9 cellular contexts compared by ENCODE assay signal in genomic region chr12:44847888-44848770, GRCh38. TPM values are rescaled to one million over a fixed set of nuclear protein-coding genes. Genes with fewer than 3 reads are reported as not detected.
DNase-seq lines count a peak whose midpoint lies in the region; ATAC-seq and TF ChIP-seq lines count a peak whose summit lies in the region.
"Had no signal": no experiment of that assay in that cellular context is flagged by ENCODE, and none has a peak within 500 bp of the region (broad histone marks: within the 10 kb centered on the region; RNA-seq: fewer than 3 reads in every experiment).

No MANE protein-coding gene starts in this region.

- H3K9ac ChIP-seq in neuronal stem cell (ENCODE audit: low read depth, low read length, poor library complexity) = no peak overlapping the region

- intact Hi-C loops in activated CD4-positive, alpha-beta T cell treated with anti-CD3 and anti-CD28 coated beads, Interleukin-2, amount 10 ng/mL, durations not matched to agents 24 days and 14 days (cut with micrococcal nuclease) = loop anchor here (1.0 to 10.0 kb wide), 5 partner anchors 10 to 877 kb away; partner anchors contain the start of gene ARID2
- intact Hi-C loops in A673 (cut with micrococcal nuclease; ENCODE audit: unreplicated experiment) = no loop called here
- intact Hi-C loops in adrenal gland (cut with DNase I) = no loop called here
- intact Hi-C loops in psoas muscle (cut with DNase I) = no loop called here

- H3K79me1 ChIP-seq in neuronal stem cell (ENCODE audit: low read depth, low read length) = peaks cover 2% of the 10 kb centered on the region

- POLR2A ChIA-PET in A673 (lab: Charles Lee; ENCODE audit: low non-redundant PET) = no interaction called here

- no peaks in the 10 kb centered on the region for H3K9me3 ChIP-seq in neuronal stem cell (replicated peaks in 1 of 2; ENCODE audit: control insufficient read depth in 2 of 2, insufficient read depth in 1 of 2, low read depth in 1 of 2, low read length in 2 of 2)
- no peaks in the 10 kb centered on the region for H3K9me3 ChIP-seq in A673 (ENCODE audit: low read depth, low read length, poor library complexity, severe bottlenecking)
- H3K9me3 ChIP-seq in adrenal gland (replicated peaks in 1 of 3) = no peaks in the 10 kb centered on the region
- H3K9me3 ChIP-seq in psoas muscle = no peaks in the 10 kb centered on the region

- no peak overlapping the region for H2AFZ ChIP-seq in neuronal stem cell (ENCODE audit: low read length)

- H3K9me3 Mint-ChIP-seq in activated CD4-positive, alpha-beta T cell treated with anti-CD3 and anti-CD28 coated beads, Interleukin-2, amount 10 ng/mL, durations not matched to agents 24 days and 14 days = no peaks in the 10 kb centered on the region

- peak overlapping the region; percentile 74 for H3K4me3 Mint-ChIP-seq in activated CD4-positive, alpha-beta T cell treated with anti-CD3 and anti-CD28 coated beads, Interleukin-2, amount 10 ng/mL, durations not matched to agents 24 days and 14 days

- H3K4me3 ChIP-seq in neuronal stem cell (ENCODE audit: low read length in 2 of 2) (no peak overlapping the region), A673 (ENCODE audit: low read depth, low read length, poor library complexity, severe bottlenecking) (no peak overlapping the region), adrenal gland (no peak overlapping the region), psoas muscle (no peak overlapping the region)

- ATAC-seq in GM18870 (IDR thresholded peaks at IDR 0.05; ENCODE audit: unreplicated experiment) = peak; percentile 91
- peak; percentile 76 for ATAC-seq in HG02981 (IDR thresholded peaks at IDR 0.05; ENCODE audit: unreplicated experiment)
- no peak for ATAC-seq in psoas muscle

- no peak overlapping the region for H2BK5ac ChIP-seq in neuronal stem cell (ENCODE audit: low read length)

- H4K91ac ChIP-seq in neuronal stem cell (ENCODE audit: low read depth, low read length, poor library complexity) = no peak overlapping the region

- CTCF ChIA-PET in A673 (lab: Charles Lee) = no interaction called here

- no peak overlapping the region for H3K14ac ChIP-seq in neuronal stem cell (ENCODE audit: low read length)

- no peak overlapping the region for H4K8ac ChIP-seq in neuronal stem cell (ENCODE audit: low read depth, low read length)

- no CpG with 5 or more reads among the region's 6 CpGs for WGBS in neuronal stem cell (ENCODE audit: extremely low coverage in 2 of 2, insufficient read length in 2 of 2, insufficient replicate concordance in 1 of 2), 2 donors
- WGBS in adrenal gland, 4 donors = 60 to 78% (median 67%) methylated on average over 6 of the region's 6 CpGs
- WGBS in psoas muscle, 3 donors = 66 to 79% (median 68%) methylated on average over 6 of the region's 6 CpGs

- DNase-seq in activated CD4-positive, alpha-beta T cell treated with anti-CD3 and anti-CD28 coated beads, Interleukin-2, amount 10 ng/mL, durations not matched to agents 24 days and 14 days = peak; percentile 89
- no peak for DNase-seq in neuronal stem cell (ENCODE audit: low spot score)
- no peak for DNase-seq in NCI-H128 (lab: John Stamatoyannopoulos, UW; ENCODE audit: unreplicated experiment)
- no peak for DNase-seq in A673 (ENCODE audit: low spot score)
- DNase-seq in adrenal gland = no peak
- DNase-seq in psoas muscle = no peak

- no peak overlapping the region for H3K23ac ChIP-seq in neuronal stem cell (ENCODE audit: low read depth, low read length, poor library complexity)

- peak overlapping the region; percentile 96 for H3K27ac Mint-ChIP-seq in activated CD4-positive, alpha-beta T cell treated with anti-CD3 and anti-CD28 coated beads, Interleukin-2, amount 10 ng/mL, durations not matched to agents 24 days and 14 days

- no peaks in the 10 kb centered on the region for H3K27me3 ChIP-seq in neuronal stem cell (ENCODE audit: control insufficient read depth in 3 of 3, insufficient read depth in 3 of 3, low read depth in 1 of 3, low read length in 3 of 3)
- H3K27me3 ChIP-seq in A673 (replicated peaks; ENCODE audit: insufficient read depth, low read depth, low read length, poor library complexity) = no peaks in the 10 kb centered on the region
- no peaks in the 10 kb centered on the region for H3K27me3 ChIP-seq in adrenal gland
- peaks cover 0 to 2% (median 0%) of the 10 kb centered on the region in 3 donors for H3K27me3 ChIP-seq in psoas muscle (ENCODE audit: insufficient read depth in 3 of 3, low read length in 2 of 3)

- no peak for TF ChIP-seq CTCF in A673 (conservative IDR thresholded peaks at IDR 0.05; ENCODE audit: low read depth, low read length)
- TF ChIP-seq CTCF in adrenal gland (IDR thresholded peaks at IDR 0.05) = no peak
- no peak for TF ChIP-seq CTCF in psoas muscle (IDR thresholded peaks at IDR 0.05)

- H3K36me3 ChIP-seq in neuronal stem cell (replicated peaks in 1 of 2; ENCODE audit: control insufficient read depth in 2 of 2, insufficient read depth in 2 of 2, low read length in 2 of 2) (peaks cover 0 to 5% of the 10 kb centered on the region in 2 donors), A673 (ENCODE audit: insufficient read depth, low read length, poor library complexity, severe bottlenecking) (peaks cover 3% of the 10 kb centered on the region), adrenal gland (replicated peaks in 1 of 2) (no peaks in the 10 kb centered on the region), psoas muscle (ENCODE audit: insufficient read depth in 1 of 2, low read depth in 1 of 2) (no peaks in the 10 kb centered on the region)

- no peak overlapping the region for H3K27ac ChIP-seq in neuronal stem cell (replicated peaks; ENCODE audit: low read length)
- H3K27ac ChIP-seq in A673 (ENCODE audit: low read depth, low read length, poor library complexity, severe bottlenecking) = no peak overlapping the region
- no peak overlapping the region for H3K27ac ChIP-seq in adrenal gland
- H3K27ac ChIP-seq in psoas muscle = no peak overlapping the region

- H3K4ac ChIP-seq in neuronal stem cell (ENCODE audit: low read length) = no peak overlapping the region

- no peak overlapping the region for H2BK15ac ChIP-seq in neuronal stem cell (ENCODE audit: low read length)

- BruUV-seq in A673 (replicated peaks; lab: Mats Ljungman, UMichigan) = no TSS peak

- TF ChIP-seq POLR2A in adrenal gland (IDR thresholded peaks at IDR 0.05) = no peak

- no peak overlapping the region for H2AK5ac ChIP-seq in neuronal stem cell (ENCODE audit: low read depth, low read length)

- H3K18ac ChIP-seq in neuronal stem cell (ENCODE audit: low read length) = peak overlapping the region; percentile 9

- no peaks in the 10 kb centered on the region for H3K27me3 Mint-ChIP-seq in activated CD4-positive, alpha-beta T cell treated with anti-CD3 and anti-CD28 coated beads, Interleukin-2, amount 10 ng/mL, durations not matched to agents 24 days and 14 days

- peaks cover 10% of the 10 kb centered on the region in 2 donors for H3K4me1 ChIP-seq in neuronal stem cell (ENCODE audit: control insufficient read depth in 2 of 2, insufficient read depth in 1 of 2, low read depth in 1 of 2, low read length in 2 of 2)
- H3K4me1 ChIP-seq in A673 (ENCODE audit: insufficient read depth, low read length, poor library complexity, severe bottlenecking) = peaks cover 79% of the 10 kb centered on the region
- H3K4me1 ChIP-seq in adrenal gland (replicated peaks in 1 of 2) = no peaks in the 10 kb centered on the region
- H3K4me1 ChIP-seq in psoas muscle = no peaks in the 10 kb centered on the region

- peaks cover 55% of the 10 kb centered on the region for H3K4me1 Mint-ChIP-seq in activated CD4-positive, alpha-beta T cell treated with anti-CD3 and anti-CD28 coated beads, Interleukin-2, amount 10 ng/mL, durations not matched to agents 24 days and 14 days

- H2BK120ac ChIP-seq in neuronal stem cell (ENCODE audit: low read depth, low read length) = no peak overlapping the region

- H3K36me3 Mint-ChIP-seq in activated CD4-positive, alpha-beta T cell treated with anti-CD3 and anti-CD28 coated beads, Interleukin-2, amount 10 ng/mL, durations not matched to agents 24 days and 14 days (ENCODE audit: low read depth) = peaks cover 5% of the 10 kb centered on the region

- no peak overlapping the region for H2BK12ac ChIP-seq in neuronal stem cell (ENCODE audit: low read length)

- no peak overlapping the region for H3K4me2 ChIP-seq in neuronal stem cell (ENCODE audit: insufficient read depth, low read length, poor library complexity, severe bottlenecking)

RNA-seq across cellular contexts. Expression of gene NELL2, which starts 28.0 kb away (rescaled TPM):
- 20.0 and 27.5 TPM in 2 replicates for total RNA-seq in activated CD4-positive, alpha-beta T cell treated with anti-CD3 and anti-CD28 coated beads, Interleukin-2, amount 10 ng/mL, durations not matched to agents 24 days and 14 days
- polyA plus RNA-seq in neuronal stem cell (2013, experiment 1 of 2) = 243 TPM
- 245 TPM for polyA plus RNA-seq in neuronal stem cell (2013, experiment 2 of 2)
- 596 and 641 TPM in 2 replicates for total RNA-seq in A673 (2021)
- total RNA-seq in adrenal gland = 10 to 100 TPM in 3 of 8 donors, 1 to 10 TPM in 1, under 1 TPM in 3, not detected in 1; 0.35 to 20.8 (median 1.6) TPM
- 10 to 100 TPM in 2 of 3 donors, 1 to 10 TPM in 1; 4.2 to 26.5 (median 10.8) TPM for polyA plus RNA-seq in adrenal gland
- 1 to 10 TPM in 1 of 4 donors, under 1 TPM in 2, not detected in 1; 0.17 to 1.8 (median 0.34) TPM for total RNA-seq in psoas muscle
- under 1 TPM in 1 of 3 donors, not detected in 2; 0.26 TPM for polyA plus RNA-seq in psoas muscle
- polyA plus RNA-seq: fibroblast of lung had no signal

Comparison
In these comparisons a context has a peak if more than half of its experiments do, and no peak if none do; other contexts are left out.
1. ATAC-seq: peak in GM18870 (single experiment) and HG02981 (single experiment); none in psoas muscle (0 of 4).
2. RNA of gene NELL2, which starts 28.0 kb away (total RNA-seq): 596 to 641 TPM in A673; 20.0 to 27.5 TPM in activated CD4-positive, alpha-beta T cell treated with anti-CD3 and anti-CD28 coated beads, Interleukin-2, amount 10 ng/mL, durations not matched to agents 24 days and 14 days, 0.35 to 20.8 TPM in adrenal gland and 0.17 to 1.8 TPM in psoas muscle; every median in the first group is over 10 times any median in the second.